Comparison of ENCODE assay signal across 12 cellular contexts in the genomic region with DNA sequence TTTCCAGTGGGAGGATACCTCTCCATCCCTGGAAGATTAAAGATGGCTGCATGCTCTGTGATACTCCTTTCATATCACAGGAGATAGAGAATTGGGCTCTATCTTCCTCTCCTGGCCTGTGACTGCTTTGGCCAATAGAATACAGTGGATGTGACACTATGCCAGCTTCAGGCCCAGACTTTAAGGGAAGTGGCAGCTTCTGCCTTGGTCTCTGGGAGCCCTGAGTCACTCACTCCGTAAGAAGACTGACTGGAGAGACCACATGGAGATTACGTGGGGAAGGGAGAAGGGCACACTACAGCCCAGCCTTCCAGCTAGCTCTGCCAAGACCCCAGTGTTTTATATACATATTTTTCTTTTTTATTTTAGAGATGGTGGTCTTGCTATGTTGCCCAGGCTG. TPM values are rescaled to one million over a fixed set of nuclear protein-coding genes. Genes with fewer than 3 reads are reported as not detected.
DNase-seq lines count a peak whose midpoint lies in the region; ATAC-seq and TF ChIP-seq lines count a peak whose summit lies in the region.
"Had no signal": no experiment of that assay in that cellular context is flagged by ENCODE, and none has a peak within 500 bp of the region (broad histone marks: within the 10 kb centered on the region; RNA-seq: fewer than 3 reads in every experiment).

No MANE protein-coding gene starts in this region.

- TF ChIP-seq EP300 in upper lobe of left lung (IDR thresholded peaks at IDR 0.05): no peak

- no peak for DNase-seq in Right ventricle myocardium superior
- DNase-seq in cardiac septum (ENCODE audit: low spot score): no peak
- DNase-seq in RWPE2 (ENCODE audit: low spot score): no peak
- DNase-seq in heart right ventricle: no peak
- peak in 1 of 2 donors; percentile 64 for DNase-seq in upper lobe of left lung
- no peak for DNase-seq in NCI-H1105 (lab: John Stamatoyannopoulos, UW)
- DNase-seq in superior temporal gyrus (ENCODE audit: extremely low spot score): no peak
- DNase-seq in HCEC 1CT: no peak
- DNase-seq: GM23248, NCI-H2171 treated with DMSO at 0.1 percent for 48 hours, uterus had no signal

- H3K4me3 ChIP-seq in RWPE2 (ENCODE audit: severe bottlenecking) (no peak overlapping the region), heart right ventricle (no peak overlapping the region), upper lobe of left lung (no peak overlapping the region)
- H3K4me3 ChIP-seq: esophagus muscularis mucosa, GM23248, uterus had no signal

- no peak for TF ChIP-seq POLR2A in upper lobe of left lung (IDR thresholded peaks at IDR 0.05)

- H3K27ac ChIP-seq in RWPE2 (ENCODE audit: poor library complexity, severe bottlenecking): peak overlapping the region; percentile 88
- peak overlapping the region in 1 of 10 donors; percentile 81 for H3K27ac ChIP-seq in heart right ventricle
- peak overlapping the region in 2 of 4 donors; percentile 38 to 53 for H3K27ac ChIP-seq in upper lobe of left lung
- H3K27ac ChIP-seq: esophagus muscularis mucosa, GM23248, uterus had no signal

- H3K4me1 ChIP-seq in RWPE2 (ENCODE audit: insufficient read depth, poor library complexity, severe bottlenecking) (peaks cover 35% of the 10 kb centered on the region), heart right ventricle (peaks cover 0 to 54% (median 7%) of the 10 kb centered on the region in 9 donors), upper lobe of left lung (peaks cover 0 to 10% (median 7%) of the 10 kb centered on the region in 4 donors)
- H3K4me1 ChIP-seq: uterus had no signal

- no peaks in the 10 kb centered on the region for H3K9me3 ChIP-seq in RWPE2 (ENCODE audit: severe bottlenecking)
- H3K9me3 ChIP-seq in heart right ventricle: no peaks in the 10 kb centered on the region
- no peaks in the 10 kb centered on the region for H3K9me3 ChIP-seq in upper lobe of left lung
- H3K9me3 ChIP-seq: esophagus muscularis mucosa, uterus had no signal

- ATAC-seq in Right ventricle myocardium superior (ENCODE audit: poor library complexity) (peak; percentile 64), RWPE2 (ENCODE audit: low read depth) (no peak), heart right ventricle (peak in 7 of 8 donors; percentile 33 to 85 (median 71)), upper lobe of left lung (ENCODE audit: low FRiP score in 2 of 2) (peak; percentile 72 to 77)

- H3K27me3 ChIP-seq in RWPE2 (ENCODE audit: insufficient read depth, poor library complexity, severe bottlenecking) (no peaks in the 10 kb centered on the region), heart right ventricle (peaks cover 0 to 83% (median 55%) of the 10 kb centered on the region in 7 donors), upper lobe of left lung (no peaks in the 10 kb centered on the region)

- H3K36me3 ChIP-seq in RWPE2 (ENCODE audit: low read depth) (no peaks in the 10 kb centered on the region), heart right ventricle (no peaks in the 10 kb centered on the region), upper lobe of left lung (no peaks in the 10 kb centered on the region)
- H3K36me3 ChIP-seq: esophagus muscularis mucosa, uterus had no signal

- no peak for TF ChIP-seq CTCF in RWPE2 (IDR thresholded peaks at IDR 0.05; ENCODE audit: poor library complexity, severe bottlenecking)
- no peak for TF ChIP-seq CTCF in heart right ventricle (IDR thresholded peaks at IDR 0.05)
- no peak for TF ChIP-seq CTCF in upper lobe of left lung (IDR thresholded peaks at IDR 0.05)

- 61 to 85% methylated on average over 2 of the region's 2 CpGs for WGBS in heart right ventricle, 2 donors
- WGBS in upper lobe of left lung, 2 donors: 58 to 67% methylated on average over 2 of the region's 2 CpGs

- intact Hi-C loops in Right ventricle myocardium superior (cut with DNase I): no loop called here
- intact Hi-C loops in cardiac septum (cut with DNase I): no loop called here
- intact Hi-C loops in heart right ventricle (cut with DNase I): no loop called here

RNA-seq across cellular contexts. Expression of gene MMP9, which starts 10.4 kb away (rescaled TPM):
- 0.48 TPM for total RNA-seq in Right ventricle myocardium superior
- total RNA-seq in cardiac septum: 2.4 TPM
- 10 to 100 TPM in 1 of 10 donors, 1 to 10 TPM in 1, under 1 TPM in 8; 0.47 to 10.6 (median 0.86) TPM for total RNA-seq in heart right ventricle
- under 1 TPM; 0.15 to 0.26 TPM for polyA plus RNA-seq in heart right ventricle
- total RNA-seq in upper lobe of left lung: 10 to 100 TPM in 4 of 6 donors, 1 to 10 TPM in 2; 4.2 to 20.8 (median 14.2) TPM
- total RNA-seq: GM23248 had no signal

RNA-seq across cellular contexts. Expression of gene ZNF335, which starts 26.3 kb away (rescaled TPM):
- total RNA-seq in Right ventricle myocardium superior: 7.6 TPM
- total RNA-seq in cardiac septum: 8.5 TPM
- total RNA-seq in heart right ventricle: 10 to 100 TPM in 1 of 10 donors, 1 to 10 TPM in 9; 6.1 to 11.6 (median 7.3) TPM
- polyA plus RNA-seq in heart right ventricle: 10 to 100 TPM in 1 of 2 donors, 1 to 10 TPM in 1; 4.9 to 13.1 TPM
- 10 to 100 TPM; 17.4 to 41.9 (median 23.0) TPM for total RNA-seq in upper lobe of left lung

RNA-seq across cellular contexts. Expression of gene SLC12A5, which starts 30.7 kb away (rescaled TPM):
- total RNA-seq in Right ventricle myocardium superior (not detected), cardiac septum (0.73 TPM), heart right ventricle (1 to 10 TPM in 1 of 10 donors, under 1 TPM in 2, not detected in 7; 0.28 to 1.3 (median 0.87) TPM), upper lobe of left lung (1 to 10 TPM in 1 of 6 donors, under 1 TPM in 1, not detected in 4; 0.69 to 1.3 TPM)
- polyA plus RNA-seq in heart right ventricle: 1 to 10 TPM in 1 of 2 donors, not detected in 1; 1.2 TPM
- total RNA-seq: GM23248 had no signal
